8 cellular contexts compared by ENCODE assay signal in genomic region chr9:85741875-85742629, GRCh38. TPM values are rescaled to one million over a fixed set of nuclear protein-coding genes. Genes with fewer than 3 reads are reported as not detected.
A peak's percentile ranks its signal among the peaks of the same experiment; 100 is the strongest.
DNase-seq lines count a peak whose midpoint lies in the region; ATAC-seq and TF ChIP-seq lines count a peak whose summit lies in the region.

TSS of gene AGTPBP1 (minus strand) at chr9:85741954. CDS start at chr9:85712533, 29,421 bp downstream.

- DNase-seq in NCI-H82 (lab: John Stamatoyannopoulos, UW) (peak; percentile 99), dermis microvascular lymphatic vessel endothelial cell (ENCODE audit: low read depth in 2 of 2) (peak; percentile 78 to 93), lower leg skin (ENCODE audit: low spot score in 2 of 2) (peak; percentile 89 to 99)
- peak; percentile 96 to 97 for DNase-seq in activated CD4-positive, alpha-beta T cell treated with anti-CD3 and anti-CD28 coated beads, Interleukin-2, amount 50 U/mL, for 48 hours
- peak; percentile 95 to 99 for DNase-seq in stimulated activated CD4-positive, alpha-beta T cell treated with anti-CD3 and anti-CD28 coated beads, Interleukin-4, amount 100 ng/mL, for 4 hours

- peak within 1 kb of the TSS; percentile 87 for H3K4me3 ChIP-seq in lower leg skin (ENCODE audit: low read depth, poor library complexity, severe bottlenecking)

- peak within 1 kb of the TSS; percentile 70 for H3K27ac ChIP-seq in C4-2B

- no peak for TF ChIP-seq POLR2A in lower leg skin (IDR thresholded peaks at IDR 0.05)

- TF ChIP-seq CTCF in C4-2B (conservative IDR thresholded peaks at IDR 0.05) = peak; percentile 9
- TF ChIP-seq CTCF in lower leg skin (IDR thresholded peaks at IDR 0.05) = no peak

- WGBS in lower leg skin, 2 donors = 0 to 1% methylated on average over 36 to 50 of the region's 78 CpGs

- intact Hi-C loops in lower leg skin (cut with DNase I; ENCODE audit: low total_unique reads) = no loop called here

- ATAC-seq in GM19395 (IDR thresholded peaks at IDR 0.05; ENCODE audit: unreplicated experiment) (peak; percentile 78), HG03558 (IDR thresholded peaks at IDR 0.05; ENCODE audit: extremely low read depth, unreplicated experiment) (peak; percentile 63)

RNA-seq across cellular contexts. Expression of gene AGTPBP1, which starts in this region (rescaled TPM):
- 18.0 and 19.9 TPM in 2 replicates for total RNA-seq in dermis microvascular lymphatic vessel endothelial cell
- 10 to 100 TPM; 12.5 to 15.1 (median 14.0) TPM for total RNA-seq in lower leg skin

Comparison
In these comparisons a context has a peak if more than half of its experiments do, and no peak if none do; other contexts are left out.
1. Peak in every context shown above with its lines: DNase-seq, ATAC-seq, H3K4me3 ChIP-seq and H3K27ac ChIP-seq.